In the genomic region with DNA sequence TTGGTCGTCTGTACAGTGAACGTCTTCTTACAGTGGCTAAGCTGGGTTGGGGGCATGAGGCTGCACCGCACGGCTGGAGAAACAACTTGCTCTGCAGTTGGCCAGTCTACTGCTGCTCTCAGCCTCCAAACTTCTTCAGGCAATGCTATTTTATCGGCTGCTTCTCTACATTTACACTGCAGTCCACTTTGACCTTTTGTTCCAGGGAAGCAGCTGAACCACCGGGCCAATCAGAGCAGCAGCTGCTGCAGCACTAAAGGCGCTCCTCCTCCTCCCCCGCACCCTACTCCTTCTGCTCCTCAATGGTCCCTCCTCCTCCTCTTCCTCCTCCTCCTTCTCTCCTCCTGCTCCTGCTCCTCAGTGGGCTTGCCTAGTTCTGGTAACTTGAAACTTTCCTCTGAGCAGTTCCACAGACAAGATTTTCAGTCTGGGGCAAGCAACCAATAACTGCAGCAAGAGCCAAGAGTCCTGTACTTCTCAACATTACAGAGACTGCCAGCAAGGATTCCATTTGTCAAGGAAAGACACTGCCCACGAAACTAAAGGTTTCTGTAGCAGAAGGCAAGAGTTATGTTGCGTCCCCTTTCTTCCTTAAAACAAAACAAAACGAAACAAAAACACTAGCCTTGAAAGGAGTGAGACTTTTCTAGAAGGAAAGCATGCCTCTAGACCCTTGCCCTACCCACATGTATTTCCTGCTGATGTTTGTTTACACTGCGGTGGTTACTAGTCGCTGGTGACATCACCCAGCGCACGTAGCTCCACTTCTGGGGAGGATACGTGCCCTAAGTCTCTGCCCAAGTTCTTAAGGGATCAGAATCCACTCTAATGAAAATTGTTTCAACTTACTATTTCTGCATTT, we compare ENCODE assay signal across 1 cellular context.
TF ChIP-seq lines count a peak whose summit lies in the region.

No MANE protein-coding gene starts in this region.

TF ChIP-seq in GM12878, 131 proteins besides CTCF, POLR2A, EP300 and RAD21 (continued from another document):
- TF ChIP-seq TAF1 (IDR thresholded peaks at IDR 0.05; ENCODE audit: borderline replicate concordance, low read depth, low read length) (no peak), HCFC1 (IDR thresholded peaks at IDR 0.05; ENCODE audit: low read length) (no peak), RELA (IDR thresholded peaks at IDR 0.05; ENCODE audit: borderline replicate concordance, partially characterized antibody) (no peak), MEF2B (IDR thresholded peaks at IDR 0.05; ENCODE audit: partially characterized antibody, poor library complexity, severe bottlenecking) (peak; percentile 47), FOXM1 (IDR thresholded peaks at IDR 0.05; ENCODE audit: low read depth, low read length) (no peak), YY1 (IDR thresholded peaks at IDR 0.05; ENCODE audit: low read depth, low read length) (no peak), SMAD1 (IDR thresholded peaks at IDR 0.05; ENCODE audit: low read depth, partially characterized antibody) (peak; percentile 20), ZNF274 (IDR thresholded peaks at IDR 0.05; ENCODE audit: insufficient read depth, insufficient read length) (no peak), ZNF384 (IDR thresholded peaks at IDR 0.05; ENCODE audit: borderline replicate concordance, low read depth, low read length) (no peak), CBFB (IDR thresholded peaks at IDR 0.05; ENCODE audit: low read depth) (no peak), BCL11A (IDR thresholded peaks at IDR 0.05; ENCODE audit: low read depth, low read length) (no peak)
- TF ChIP-seq, protein P1, sequence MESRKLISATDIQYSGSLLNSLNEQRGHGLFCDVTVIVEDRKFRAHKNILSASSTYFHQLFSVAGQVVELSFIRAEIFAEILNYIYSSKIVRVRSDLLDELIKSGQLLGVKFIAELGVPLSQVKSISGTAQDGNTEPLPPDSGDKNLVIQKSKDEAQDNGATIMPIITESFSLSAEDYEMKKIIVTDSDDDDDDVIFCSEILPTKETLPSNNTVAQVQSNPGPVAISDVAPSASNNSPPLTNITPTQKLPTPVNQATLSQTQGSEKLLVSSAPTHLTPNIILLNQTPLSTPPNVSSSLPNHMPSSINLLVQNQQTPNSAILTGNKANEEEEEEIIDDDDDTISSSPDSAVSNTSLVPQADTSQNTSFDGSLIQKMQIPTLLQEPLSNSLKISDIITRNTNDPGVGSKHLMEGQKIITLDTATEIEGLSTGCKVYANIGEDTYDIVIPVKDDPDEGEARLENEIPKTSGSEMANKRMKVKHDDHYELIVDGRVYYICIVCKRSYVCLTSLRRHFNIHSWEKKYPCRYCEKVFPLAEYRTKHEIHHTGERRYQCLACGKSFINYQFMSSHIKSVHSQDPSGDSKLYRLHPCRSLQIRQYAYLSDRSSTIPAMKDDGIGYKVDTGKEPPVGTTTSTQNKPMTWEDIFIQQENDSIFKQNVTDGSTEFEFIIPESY (IDR thresholded peaks at IDR 0.05), result no peak
TF ChIP-seq in GM12878: peak in this region for 29.
